ENCODE assay signal across 13 cellular contexts in the genomic region with DNA sequence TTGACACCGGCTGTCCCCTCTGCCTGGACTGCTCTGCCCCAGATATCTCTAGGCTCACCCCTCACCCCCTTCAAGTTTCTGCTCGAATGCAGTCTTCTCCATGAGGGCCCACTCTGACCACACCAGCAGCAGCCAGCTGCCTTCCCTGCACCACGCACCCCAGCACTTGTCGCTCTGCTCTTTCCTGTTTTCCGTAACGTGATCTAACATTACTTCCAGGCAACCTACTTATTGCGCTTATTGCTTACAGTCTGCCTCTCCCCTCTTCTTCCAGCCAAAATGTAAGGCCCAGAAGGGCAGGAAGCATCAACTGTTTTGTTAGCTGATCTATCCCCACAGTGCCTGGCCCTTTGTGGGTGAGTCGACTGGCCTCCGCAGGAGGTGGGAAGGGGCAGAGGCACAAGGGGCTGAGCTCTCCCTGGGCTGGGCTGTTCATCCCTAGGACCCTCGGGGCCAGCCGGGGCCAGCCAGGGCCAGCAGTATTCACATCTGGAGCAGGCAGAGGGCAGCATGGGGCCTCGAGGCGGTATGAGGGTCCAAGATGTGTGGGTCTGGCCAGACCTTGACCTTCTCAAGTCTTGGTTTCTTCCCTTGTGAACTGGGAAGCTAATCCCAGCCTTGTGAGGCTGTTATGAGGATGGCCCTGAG. TPM values are rescaled to one million over a fixed set of nuclear protein-coding genes. Genes with fewer than 3 reads are reported as not detected.
DNase-seq lines count a peak whose midpoint lies in the region; ATAC-seq and TF ChIP-seq lines count a peak whose summit lies in the region.
"Had no signal": no experiment of that assay in that cellular context is flagged by ENCODE, and none has a peak within 500 bp of the region (broad histone marks: within the 10 kb centered on the region; RNA-seq: fewer than 3 reads in every experiment).

No MANE protein-coding gene starts in this region.

- no peak overlapping the region for H2BK20ac ChIP-seq in H9 (ENCODE audit: low read depth, low read length, poor library complexity, severe bottlenecking)

- no peak overlapping the region for H3K4ac ChIP-seq in H9 (ENCODE audit: low read depth, low read length)

- H2BK120ac ChIP-seq in H9 (ENCODE audit: low read depth, low read length, poor library complexity, severe bottlenecking): no peak overlapping the region

- H3K14ac ChIP-seq in H9 (ENCODE audit: insufficient read depth, low read length): no peak overlapping the region

- no peaks in the 10 kb centered on the region for H3K79me1 ChIP-seq in H9 (ENCODE audit: insufficient read depth, low read depth, low read length, poor library complexity, severe bottlenecking)

- H3K18ac ChIP-seq in H9 (ENCODE audit: insufficient read length, low read depth, low read length): no peak overlapping the region

- H3K36me3 ChIP-seq in fibroblast of lung (ENCODE audit: control insufficient read depth, insufficient read depth, low read length) (peaks cover 61% of the 10 kb centered on the region), sigmoid colon (peaks cover 42 to 82% (median 60%) of the 10 kb centered on the region in 4 donors)

- no peaks in the 10 kb centered on the region for H3K23me2 ChIP-seq in H9 (ENCODE audit: insufficient read length, low read depth, low read length, poor library complexity, severe bottlenecking)

- no peak overlapping the region for H2BK12ac ChIP-seq in H9 (ENCODE audit: insufficient read length, low read depth, low read length)

- H3K23ac ChIP-seq in H9 (ENCODE audit: insufficient read length, low read depth, low read length): no peak overlapping the region

- H3K9me3 ChIP-seq in H9 (ENCODE audit: control insufficient read depth, low read depth, low read length): no peaks in the 10 kb centered on the region
- H3K9me3 ChIP-seq in fibroblast of lung (ENCODE audit: control insufficient read depth, insufficient read depth, low read depth, low read length): no peaks in the 10 kb centered on the region
- no peaks in the 10 kb centered on the region for H3K9me3 ChIP-seq in sigmoid colon
- H3K9me3 ChIP-seq: thyroid gland had no signal

- H3K27me3 ChIP-seq in H9 (ENCODE audit: insufficient read depth, low read length) (no peaks in the 10 kb centered on the region), fibroblast of lung (ENCODE audit: control insufficient read depth, insufficient read depth, low read length) (no peaks in the 10 kb centered on the region), sigmoid colon (no peaks in the 10 kb centered on the region)
- H3K27me3 ChIP-seq: thyroid gland had no signal

- no peak overlapping the region for H2BK15ac ChIP-seq in H9 (ENCODE audit: low read depth, low read length)

- H4K20me1 ChIP-seq in H9 (ENCODE audit: control insufficient read depth, insufficient read depth, insufficient read length) (no peaks in the 10 kb centered on the region), fibroblast of lung (ENCODE audit: control insufficient read depth, extremely low read depth, insufficient read depth, low read length) (no peaks in the 10 kb centered on the region)

- no peak overlapping the region for H3T11ph ChIP-seq in H9 (ENCODE audit: low read length)

- H3K4me3 ChIP-seq in fibroblast of lung (replicated peaks in 1 of 4; ENCODE audit: control extremely low read depth in 1 of 4, insufficient read depth in 1 of 4, low read depth in 3 of 4, low read length in 4 of 4): no peak overlapping the region
- no peak overlapping the region for H3K4me3 ChIP-seq in sigmoid colon
- H3K4me3 ChIP-seq: thyroid gland had no signal

- no peak overlapping the region for H3K56ac ChIP-seq in H9 (ENCODE audit: insufficient read length, low read depth, low read length)

- H3K4me1 Mint-ChIP-seq in H9: 0 out of 4 replicates have a peak, but pooled peaks cover 0 to 2% of the 10 kb centered on the region in 2 experiments

- no peaks in the 10 kb centered on the region; the same call in none of the 2 replicates for H3K27me3 Mint-ChIP-seq in H9 (ENCODE audit: low read depth)
- H3K27me3 Mint-ChIP-seq: activated CD4-positive, alpha-beta memory T cell treated with anti-CD3 and anti-CD28 coated beads, Interleukin-2, amount 10 ng/mL, durations not matched to agents 7 days and 5 days had no signal

- no peak overlapping the region for H4K5ac ChIP-seq in H9 (ENCODE audit: insufficient read length, low read depth, low read length)

- H3K4me2 ChIP-seq in H9 (ENCODE audit: insufficient read depth, insufficient read length, low read length) (no peak overlapping the region), fibroblast of lung (ENCODE audit: extremely low read depth, insufficient read depth, low read length) (no peak overlapping the region)

- no peak overlapping the region for H3K27ac ChIP-seq in H9 (ENCODE audit: insufficient read length, low read depth, low read length)
- H3K27ac ChIP-seq in fibroblast of lung (ENCODE audit: insufficient read depth, low read length): peak overlapping the region; percentile 25
- H3K27ac ChIP-seq in sigmoid colon: peak overlapping the region; percentile 95 to 99 (median 96)
- H3K27ac ChIP-seq: thyroid gland had no signal

- H2BK5ac ChIP-seq in H9 (ENCODE audit: insufficient read length, low read length): no peak overlapping the region

- H3K36me3 Mint-ChIP-seq in H9 (ENCODE audit: insufficient read depth in 1 of 3, low read depth in 3 of 3): peaks cover 34 to 78% (median 74%) of the 10 kb centered on the region in 3 experiments

- H3K4me1 ChIP-seq in H9 (ENCODE audit: insufficient read depth, low read length): no peaks in the 10 kb centered on the region
- peaks cover 7% of the 10 kb centered on the region for H3K4me1 ChIP-seq in fibroblast of lung (ENCODE audit: control insufficient read depth, extremely low read depth, insufficient read depth, low read length)
- peaks cover 0 to 95% (median 84%) of the 10 kb centered on the region in 4 donors for H3K4me1 ChIP-seq in sigmoid colon

- H3K9me3 Mint-ChIP-seq in H9: no peaks in the 10 kb centered on the region
- H3K9me3 Mint-ChIP-seq: activated CD4-positive, alpha-beta memory T cell treated with anti-CD3 and anti-CD28 coated beads, Interleukin-2, amount 10 ng/mL, durations not matched to agents 7 days and 5 days had no signal

- ATAC-seq in SK-N-SH treated with all-trans-retinoic acid at 6 μM for 48 hours: peak; percentile 1; the same call in 2 of the 3 replicates
- no peak for ATAC-seq in GM19452 (IDR thresholded peaks at IDR 0.05; ENCODE audit: unreplicated experiment)
- no peak for ATAC-seq in left lobe of liver

- TF ChIP-seq CTCF in H9 (conservative IDR thresholded peaks at IDR 0.05) (no peak), fibroblast of lung (conservative IDR thresholded peaks at IDR 0.05 in 1 of 2, IDR thresholded peaks at IDR 0.05 in 1 of 2; ENCODE audit: low read depth in 1 of 2, low read length in 2 of 2) (no peak), sigmoid colon (IDR thresholded peaks at IDR 0.05) (no peak)

- TF ChIP-seq EP300 in sigmoid colon (IDR thresholded peaks at IDR 0.05): no peak

- H2AFZ ChIP-seq in H9 (ENCODE audit: low read length) (no peak overlapping the region), fibroblast of lung (ENCODE audit: low read length) (no peak overlapping the region)

- no peak for DNase-seq in H9
- DNase-seq in fibroblast of lung (ENCODE audit: low read depth in 2 of 2): no peak
- DNase-seq in sigmoid colon: no peak
- DNase-seq in left lobe of liver (ENCODE audit: low spot score): no peak
- DNase-seq in superior temporal gyrus (ENCODE audit: extremely low spot score): no peak
- DNase-seq in middle frontal gyrus (ENCODE audit: extremely low spot score, low spot score): no peak
- DNase-seq: activated CD4-positive, alpha-beta memory T cell treated with anti-CD3 and anti-CD28 coated beads, Interleukin-2, amount 10 ng/mL, durations not matched to agents 7 days and 5 days; DMS79 treated with DMSO at 0.1 percent for 48 hours; NCI-H1930; NCI-H748 treated with DMSO at 0.1 percent for 48 hours; thyroid gland had no signal

- TF ChIP-seq POLR2A in sigmoid colon (IDR thresholded peaks at IDR 0.05): no peak

- intact Hi-C loops in sigmoid colon (cut with DNase I): no loop called here

- H3K4me3 Mint-ChIP-seq in H9: no peak overlapping the region; a peak in 1 of 5 replicates
- H3K4me3 Mint-ChIP-seq: activated CD4-positive, alpha-beta memory T cell treated with anti-CD3 and anti-CD28 coated beads, Interleukin-2, amount 10 ng/mL, durations not matched to agents 7 days and 5 days had no signal

- H3K79me2 ChIP-seq in H9 (ENCODE audit: insufficient read depth, low read length): no peaks in the 10 kb centered on the region
- peaks cover 7% of the 10 kb centered on the region for H3K79me2 ChIP-seq in fibroblast of lung (ENCODE audit: control insufficient read depth, insufficient read depth, low read length)

- H2AK5ac ChIP-seq in H9 (ENCODE audit: insufficient read length, low read length): no peak overlapping the region

- H3K9ac ChIP-seq in H9 (ENCODE audit: extremely low read depth, insufficient read length, low read length) (no peak overlapping the region), fibroblast of lung (ENCODE audit: insufficient read depth, low read length) (no peak overlapping the region)

- WGBS in H9 (ENCODE audit: extremely low coverage, insufficient read length, low lambda C conversion rate): no CpG with 5 or more reads among the region's 13 CpGs
- WGBS in sigmoid colon, 2 donors: 77 to 84% methylated on average over 13 of the region's 13 CpGs

- H4K8ac ChIP-seq in H9 (replicated peaks; ENCODE audit: insufficient read length, low read depth, low read length): peak overlapping the region; percentile 1

- no peak overlapping the region for H4K91ac ChIP-seq in H9 (ENCODE audit: insufficient read length, low read depth, low read length)

- peak overlapping the region in 2 of 3 experiments; percentile 76 to 83; a peak in 5 of 7 replicates for H3K27ac Mint-ChIP-seq in H9
- H3K27ac Mint-ChIP-seq: activated CD4-positive, alpha-beta memory T cell treated with anti-CD3 and anti-CD28 coated beads, Interleukin-2, amount 10 ng/mL, durations not matched to agents 7 days and 5 days had no signal

RNA-seq across cellular contexts. Expression of a gene that starts 11.6 kb away (rescaled TPM):
- 339 and 340 TPM in 2 replicates for total RNA-seq in H9 (2021)
- total RNA-seq in fibroblast of lung: 96.4 and 102 TPM in 2 replicates
- 138 and 181 TPM in 2 replicates for polyA plus RNA-seq in fibroblast of lung
- polyA plus RNA-seq in fibroblast of lung (2012): 168 and 193 TPM in 2 replicates
- polyA minus RNA-seq in fibroblast of lung (ENCODE audit: low replicate concordance): 167 and 256 TPM in 2 replicates
- total RNA-seq in sigmoid colon: 10 to 100 TPM; 54.8 to 100.0 (median 82.3) TPM
- 10 to 100 TPM in 2 of 3 donors, 1 to 10 TPM in 1; 6.0 to 22.2 (median 16.9) TPM for polyA plus RNA-seq in sigmoid colon
- total RNA-seq in left lobe of liver: 1.7 TPM

RNA-seq across cellular contexts. Expression of a gene that starts 12.4 kb away (rescaled TPM):
- total RNA-seq in H9 (2021) (134 and 137 TPM in 2 replicates), fibroblast of lung (55.2 and 65.2 TPM in 2 replicates), sigmoid colon (100 to 1,000 TPM; 274 to 923 (median 482) TPM), left lobe of liver (5.3 TPM)
- polyA plus RNA-seq in fibroblast of lung (117 and 245 TPM in 2 replicates), sigmoid colon (10 to 100 TPM in 2 of 3 donors, 1 to 10 TPM in 1; 7.2 to 58.5 (median 14.4) TPM)
- polyA plus RNA-seq in fibroblast of lung (2012): 250 and 446 TPM in 2 replicates
- 267 and 376 TPM in 2 replicates for polyA minus RNA-seq in fibroblast of lung (ENCODE audit: low replicate concordance)

RNA-seq across cellular contexts. Expression of a gene that starts 24.6 kb away (rescaled TPM):
- total RNA-seq in H9 (2021) (15.9 and 16.4 TPM in 2 replicates), fibroblast of lung (0.99 and 2.1 TPM in 2 replicates), sigmoid colon (1 to 10 TPM; 4.6 to 8.0 (median 6.5) TPM), left lobe of liver (3.2 TPM)
- polyA plus RNA-seq in fibroblast of lung (0.58 and 1.5 TPM in 2 replicates), sigmoid colon (10 to 100 TPM in 1 of 3 donors, 1 to 10 TPM in 2; 3.0 to 20.2 (median 7.2) TPM)
- polyA plus RNA-seq in fibroblast of lung (2012): 0.54 and 2.2 TPM in 2 replicates
- polyA minus RNA-seq in fibroblast of lung (ENCODE audit: low replicate concordance): 0.19 and 6.0 TPM in 2 replicates

RNA-seq across cellular contexts. Expression of a gene that starts 31.7 kb away (rescaled TPM):
- total RNA-seq in H9 (2021) (125 and 133 TPM in 2 replicates), fibroblast of lung (76.5 and 79.1 TPM in 2 replicates), sigmoid colon (10 to 100 TPM; 47.8 to 55.1 (median 51.6) TPM), left lobe of liver (43.2 TPM)
- polyA plus RNA-seq in fibroblast of lung (66.8 and 71.5 TPM in 2 replicates), sigmoid colon (10 to 100 TPM; 69.7 to 78.4 (median 72.6) TPM)
- polyA plus RNA-seq in fibroblast of lung (2012): 120 and 261 TPM in 2 replicates
- polyA minus RNA-seq in fibroblast of lung (ENCODE audit: low replicate concordance): 77.3 and 114 TPM in 2 replicates

RNA-seq across cellular contexts. Expression of a gene that starts 38.4 kb away (rescaled TPM):
- total RNA-seq in H9 (2021) (9.6 and 10.2 TPM in 2 replicates), fibroblast of lung (2.1 and 2.3 TPM in 2 replicates), sigmoid colon (1 to 10 TPM in 3 of 4 donors, under 1 TPM in 1; 0.82 to 2.5 (median 1.7) TPM), left lobe of liver (0.63 TPM)
- polyA plus RNA-seq in fibroblast of lung (1.6 TPM in 2 replicates), sigmoid colon (1 to 10 TPM in 1 of 3 donors, not detected in 2; 3.7 TPM)
- polyA plus RNA-seq in fibroblast of lung (2012): 3.1 and 5.9 TPM in 2 replicates
- 0.78 and 1.9 TPM in 2 replicates for polyA minus RNA-seq in fibroblast of lung (ENCODE audit: low replicate concordance)

Comparison
In these comparisons a context has a peak if more than half of its experiments do, and no peak if none do; other contexts are left out.
1. RNA of a gene that starts 11.6 kb away (total RNA-seq): 339 to 340 TPM in H9, 96.4 to 102 TPM in fibroblast of lung and 54.8 to 100.0 TPM in sigmoid colon; 1.7 TPM in left lobe of liver (single experiment); every median in the first group is over 10 times any median in the second.